In the genomic region with DNA sequence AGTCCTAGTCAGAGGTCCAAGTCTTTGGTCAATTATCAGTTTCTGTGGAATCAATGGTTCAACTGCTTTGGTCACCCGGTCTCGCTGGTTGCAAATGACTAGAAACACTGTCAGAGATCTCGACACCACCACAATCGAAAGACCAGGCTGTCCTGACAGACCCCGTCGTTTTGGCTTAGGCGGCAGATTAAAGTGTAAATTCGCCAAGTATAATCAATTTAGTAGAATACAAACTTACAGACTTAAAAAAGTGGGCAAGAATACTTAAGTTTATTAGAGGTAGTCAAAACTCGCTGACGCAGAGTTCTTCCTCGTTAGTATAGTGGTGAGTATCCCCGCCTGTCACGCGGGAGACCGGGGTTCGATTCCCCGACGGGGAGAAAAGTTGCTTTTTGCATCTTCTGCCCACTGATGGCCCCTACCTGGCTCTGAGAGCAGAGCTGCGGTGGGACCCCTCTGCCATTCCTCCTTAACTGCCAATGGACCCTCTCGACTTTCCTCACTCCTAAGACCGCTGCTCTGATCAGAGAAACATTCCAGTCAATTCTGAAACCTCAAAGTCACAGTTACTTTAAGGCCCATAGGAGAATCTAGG, we compare ENCODE assay signal across 1 cellular context.
TF ChIP-seq lines count a peak whose summit lies in the region.

No MANE protein-coding gene starts in this region.

TF ChIP-seq in K562, 482 proteins besides CTCF, POLR2A, EP300 and RAD21 (continued from another document):
- TF ChIP-seq ZNF318 (IDR thresholded peaks at IDR 0.05; ENCODE audit: borderline replicate concordance in 1 of 2, low read depth in 1 of 2): no peak; a peak in 1 of 4 replicates
- no peak for TF ChIP-seq WHSC1 (IDR thresholded peaks at IDR 0.05; ENCODE audit: low read length)
- 0 out of 2 replicates have a peak, but pooled peaks have one; percentile 19 for TF ChIP-seq ZFX (CRISPR knock-in tag; IDR thresholded peaks at IDR 0.05)
- peak; percentile 38 for TF ChIP-seq RBM39 (optimal IDR thresholded peaks at IDR 0.05; ENCODE audit: low read depth, low read length)
- no peak for TF ChIP-seq TEAD2 (tag; IDR thresholded peaks at IDR 0.05)
- TF ChIP-seq NFIC (IDR thresholded peaks at IDR 0.05): peak; percentile 57; the same call in 1 of the 2 replicates
- TF ChIP-seq, protein P1, sequence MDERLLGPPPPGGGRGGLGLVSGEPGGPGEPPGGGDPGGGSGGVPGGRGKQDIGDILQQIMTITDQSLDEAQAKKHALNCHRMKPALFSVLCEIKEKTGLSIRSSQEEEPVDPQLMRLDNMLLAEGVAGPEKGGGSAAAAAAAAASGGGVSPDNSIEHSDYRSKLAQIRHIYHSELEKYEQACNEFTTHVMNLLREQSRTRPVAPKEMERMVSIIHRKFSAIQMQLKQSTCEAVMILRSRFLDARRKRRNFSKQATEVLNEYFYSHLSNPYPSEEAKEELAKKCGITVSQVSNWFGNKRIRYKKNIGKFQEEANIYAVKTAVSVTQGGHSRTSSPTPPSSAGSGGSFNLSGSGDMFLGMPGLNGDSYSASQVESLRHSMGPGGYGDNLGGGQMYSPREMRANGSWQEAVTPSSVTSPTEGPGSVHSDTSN (CRISPR knock-in tag; IDR thresholded peaks at IDR 0.05; ENCODE audit: low read depth): no peak
- TF ChIP-seq, protein P1 (tag; conservative IDR thresholded peaks at IDR 0.05; ENCODE audit: low read depth): no peak
